In the genomic region with DNA sequence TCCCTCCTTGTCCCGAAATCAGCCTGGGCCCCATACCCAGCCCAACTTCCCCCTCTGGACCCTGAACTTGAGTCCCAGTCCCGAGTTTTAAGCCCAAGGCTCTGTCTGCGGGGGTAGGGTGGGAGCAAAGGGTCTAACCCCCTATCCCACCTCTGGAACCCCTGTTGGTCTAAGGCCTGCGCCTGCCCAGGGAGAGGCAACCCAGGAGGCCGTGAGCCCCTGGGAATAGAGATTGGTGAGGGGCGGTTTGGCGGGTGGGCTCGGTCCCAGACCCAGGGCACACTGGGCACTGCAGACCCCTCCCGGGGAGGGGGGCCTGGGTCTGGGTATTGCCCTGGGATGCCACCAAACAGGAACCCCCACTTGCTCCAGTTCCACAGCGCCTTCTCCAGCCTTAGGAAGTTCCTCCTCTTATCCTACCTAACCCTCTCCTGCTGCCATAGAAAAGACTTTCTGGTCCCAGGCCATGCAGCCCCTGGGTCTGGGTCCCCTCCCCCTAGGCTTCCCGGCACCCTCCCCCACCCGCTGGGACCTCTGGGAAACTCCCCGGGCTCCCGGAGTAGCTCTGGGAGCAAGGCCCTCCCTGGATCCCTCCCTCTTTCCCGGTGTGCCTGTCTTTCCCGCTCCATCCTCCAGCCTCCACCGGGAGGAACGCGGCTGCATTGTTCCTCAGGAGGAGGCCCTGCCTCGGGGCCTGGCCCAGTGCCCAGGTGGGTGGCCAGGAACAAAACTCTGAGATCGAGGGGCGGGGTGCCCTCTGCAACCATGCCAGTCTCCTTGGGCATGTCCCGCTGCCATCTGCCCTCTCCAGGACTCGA, we compare ENCODE assay signal across 8 cellular contexts. TPM values are rescaled to one million over a fixed set of nuclear protein-coding genes. Genes with fewer than 3 reads are reported as not detected.
DNase-seq lines count a peak whose midpoint lies in the region; ATAC-seq, FAIRE-seq and TF ChIP-seq lines count a peak whose summit lies in the region.

No MANE protein-coding gene starts in this region.

- H4K20me1 ChIP-seq in BLaER1 treated with 17β-estradiol and CSF1 and Interleukin-3, amounts not matched to agents 10 nM and 100 nM: peaks cover 0 to 40% (median 15%) of the 10 kb centered on the region in 11 experiments; a peak in 10 of 22 replicates
- H4K20me1 ChIP-seq in hepatocyte (ENCODE audit: insufficient read depth, poor library complexity, severe bottlenecking): peaks cover 41% of the 10 kb centered on the region

- peaks cover 0 to 15% (median 4%) of the 10 kb centered on the region in 11 experiments; a peak in 14 of 22 replicates for H3K36me3 ChIP-seq in BLaER1 treated with 17β-estradiol and CSF1 and Interleukin-3, amounts not matched to agents 10 nM and 100 nM
- peaks cover 4% of the 10 kb centered on the region; the same call in 1 of the 2 replicates for H3K36me3 ChIP-seq in HUES6 (ENCODE audit: control insufficient read depth, insufficient read depth, low read length)
- H3K36me3 ChIP-seq in hepatocyte (replicated peaks; ENCODE audit: insufficient read depth, low read depth): no peaks in the 10 kb centered on the region
- H3K36me3 ChIP-seq in skeletal muscle tissue (ENCODE audit: control insufficient read depth in 3 of 3, insufficient read depth in 3 of 3, low read length in 3 of 3): peaks cover 0 to 6% (median 3%) of the 10 kb centered on the region in 3 donors

- no peaks in the 10 kb centered on the region for H3K27me3 ChIP-seq in BLaER1 treated with 17β-estradiol and CSF1 and Interleukin-3, amounts not matched to agents 10 nM and 100 nM
- H3K27me3 ChIP-seq in HUES6 (ENCODE audit: control insufficient read depth, insufficient read depth, low read length) (no peaks in the 10 kb centered on the region), hepatocyte (no peaks in the 10 kb centered on the region), skeletal muscle tissue (ENCODE audit: control insufficient read depth in 3 of 3, insufficient read depth in 3 of 3, low read length in 3 of 3) (no peaks in the 10 kb centered on the region)

- H3K4me3 Mint-ChIP-seq in activated naive CD8-positive, alpha-beta T cell treated with anti-CD3 and anti-CD28 coated beads, Interleukin-2, amount 50 U/mL, for 24 hours: peak overlapping the region; percentile 96

- H3K4me3 ChIP-seq in BLaER1 treated with 17β-estradiol and CSF1 and Interleukin-3, amounts not matched to agents 10 nM and 100 nM: peak overlapping the region; percentile 83 to 97 (median 91)
- H3K4me3 ChIP-seq in HUES6 (ENCODE audit: low read depth, low read length) (peak overlapping the region; percentile 78), hepatocyte (peak overlapping the region; percentile 18), skeletal muscle tissue (ENCODE audit: low read length in 3 of 3) (peak overlapping the region; percentile 72 to 87 (median 82))

- no peak for TF ChIP-seq POLR2A in GM12891 (IDR thresholded peaks at IDR 0.05; ENCODE audit: low read depth, low read length)

- FAIRE-seq in GM12891 (lab: Jason Lieb, UNC): no peak

- H3K27ac Mint-ChIP-seq in activated naive CD8-positive, alpha-beta T cell treated with anti-CD3 and anti-CD28 coated beads, Interleukin-2, amount 50 U/mL, for 24 hours: peak overlapping the region; percentile 91

- peak overlapping the region; percentile 89 to 100 (median 99) for H3K4me2 ChIP-seq in BLaER1 treated with 17β-estradiol and CSF1 and Interleukin-3, amounts not matched to agents 10 nM and 100 nM
- peak overlapping the region; percentile 91 for H3K4me2 ChIP-seq in hepatocyte

- TF ChIP-seq CTCF in hepatocyte (IDR thresholded peaks at IDR 0.05; ENCODE audit: poor library complexity): no peak

- H3K9ac ChIP-seq in BLaER1 treated with 17β-estradiol and CSF1 and Interleukin-3, amounts not matched to agents 10 nM and 100 nM: peak overlapping the region; percentile 98 to 100 (median 99)
- H3K9ac ChIP-seq in HUES6 (ENCODE audit: low read length) (peak overlapping the region; percentile 86), skeletal muscle tissue (ENCODE audit: low read depth in 1 of 3, low read length in 3 of 3) (peak overlapping the region; percentile 95 to 98 (median 95))

- H3K4me1 ChIP-seq in BLaER1 treated with 17β-estradiol and CSF1 and Interleukin-3, amounts not matched to agents 10 nM and 100 nM: peaks cover 42 to 88% (median 79%) of the 10 kb centered on the region in 10 experiments
- H3K4me1 ChIP-seq in HUES6 (ENCODE audit: control insufficient read depth, insufficient read depth, low read length) (peaks cover 69% of the 10 kb centered on the region), hepatocyte (ENCODE audit: insufficient read depth) (peaks cover 69% of the 10 kb centered on the region), skeletal muscle tissue (ENCODE audit: control insufficient read depth in 3 of 3, insufficient read depth in 3 of 3, low read length in 3 of 3) (peaks cover 42 to 51% (median 46%) of the 10 kb centered on the region in 3 donors)

- DNase-seq in activated naive CD8-positive, alpha-beta T cell treated with anti-CD3 and anti-CD28 coated beads, Interleukin-2, amount 50 U/mL, for 24 hours: no peak
- peak; percentile 88 for DNase-seq in hepatocyte (ENCODE audit: low spot score)
- DNase-seq in GM12891 (ENCODE audit: insufficient read length, low spot score): no peak
- no peak for DNase-seq in activated CD4-positive, alpha-beta T cell treated with anti-CD3 and anti-CD28 coated beads for 48 hours
- DNase-seq in NCI-H524 treated with DMSO at 0.1 percent for 48 hours (lab: John Stamatoyannopoulos, UW): no peak

- peaks cover 3% of the 10 kb centered on the region for H3K27me3 Mint-ChIP-seq in activated naive CD8-positive, alpha-beta T cell treated with anti-CD3 and anti-CD28 coated beads, Interleukin-2, amount 50 U/mL, for 24 hours

- whole genome bisulfite sequencing in hepatocyte (ENCODE audit: low lambda C conversion rate, missing lambda C conversion rate): 36% methylated on average over 18 of the region's 24 CpGs

- H3K4me1 Mint-ChIP-seq in activated naive CD8-positive, alpha-beta T cell treated with anti-CD3 and anti-CD28 coated beads, Interleukin-2, amount 50 U/mL, for 24 hours: peaks cover 63% of the 10 kb centered on the region

- no peaks in the 10 kb centered on the region for H3K9me3 Mint-ChIP-seq in activated naive CD8-positive, alpha-beta T cell treated with anti-CD3 and anti-CD28 coated beads, Interleukin-2, amount 50 U/mL, for 24 hours

- H3K9me3 ChIP-seq in BLaER1 treated with 17β-estradiol and CSF1 and Interleukin-3, amounts not matched to agents 10 nM and 100 nM (replicated peaks in 1 of 11): no peaks in the 10 kb centered on the region
- H3K9me3 ChIP-seq in HUES6 (ENCODE audit: control insufficient read depth, insufficient read depth, low read depth, low read length): no peaks in the 10 kb centered on the region
- no peaks in the 10 kb centered on the region for H3K9me3 ChIP-seq in hepatocyte (ENCODE audit: low read depth)
- H3K9me3 ChIP-seq in skeletal muscle tissue (ENCODE audit: control insufficient read depth in 3 of 3, low read length in 3 of 3): no peaks in the 10 kb centered on the region

- peak overlapping the region; percentile 94 to 100 (median 98) for H3K27ac ChIP-seq in BLaER1 treated with 17β-estradiol and CSF1 and Interleukin-3, amounts not matched to agents 10 nM and 100 nM
- peak overlapping the region; percentile 79; the same call in 1 of the 2 replicates for H3K27ac ChIP-seq in HUES6 (ENCODE audit: low read depth, low read length)
- H3K27ac ChIP-seq in hepatocyte: peak overlapping the region; percentile 98
- H3K27ac ChIP-seq in skeletal muscle tissue (ENCODE audit: low read depth, low read length): peak overlapping the region; percentile 96

- no peak for ATAC-seq in activated naive CD8-positive, alpha-beta T cell treated with anti-CD3 and anti-CD28 coated beads, Interleukin-2, amount 50 U/mL, for 24 hours

- H2AFZ ChIP-seq in hepatocyte: no peak overlapping the region

- H3K9me2 ChIP-seq in hepatocyte (replicated peaks; ENCODE audit: insufficient read depth): no peaks in the 10 kb centered on the region

- peaks cover 47% of the 10 kb centered on the region for H3K79me2 ChIP-seq in hepatocyte

- H3K36me3 Mint-ChIP-seq in activated naive CD8-positive, alpha-beta T cell treated with anti-CD3 and anti-CD28 coated beads, Interleukin-2, amount 50 U/mL, for 24 hours (ENCODE audit: low read depth): peaks cover 34% of the 10 kb centered on the region

TF ChIP-seq in GM12891, 5 proteins besides CTCF, POLR2A, EP300 and RAD21:
- TF ChIP-seq SPI1 (IDR thresholded peaks at IDR 0.05; ENCODE audit: low read depth, low read length): no peak
- TF ChIP-seq POLR2AphosphoS5 (IDR thresholded peaks at IDR 0.05; ENCODE audit: low read depth, low read length): no peak
- no peak for TF ChIP-seq POU2F2 (IDR thresholded peaks at IDR 0.05; ENCODE audit: low read depth, low read length)
- no peak for TF ChIP-seq PAX5 (IDR thresholded peaks at IDR 0.05; ENCODE audit: insufficient read depth, low read length, severe bottlenecking)
- no peak for TF ChIP-seq TAF1 (IDR thresholded peaks at IDR 0.05; ENCODE audit: low read depth, low read length)
TF ChIP-seq in GM12891: peak in this region for 0.

RNA-seq across cellular contexts. Expression of gene NANOS3, which starts 33.6 kb away (rescaled TPM):
- total RNA-seq in hepatocyte (0.60 TPM in 1 of 2 replicates, not detected in the other), skeletal muscle tissue (not detected)
- 2.1 and 4.0 TPM in 2 replicates for polyA plus RNA-seq in hepatocyte
- 2.0 TPM for polyA plus RNA-seq in GM12891 (2012; ENCODE audit: low read depth, missing spikeins)

RNA-seq across cellular contexts. Expression of gene ZSWIM4, which starts 48.1 kb away (rescaled TPM):
- 3.1 and 3.7 TPM in 2 replicates for total RNA-seq in hepatocyte
- polyA plus RNA-seq in hepatocyte: 2.8 and 3.5 TPM in 2 replicates
- total RNA-seq in skeletal muscle tissue: 2.6 TPM
- polyA plus RNA-seq in GM12891 (2012; ENCODE audit: low read depth, missing spikeins): 4.1 TPM

Comparison
In these comparisons a context has a peak if more than half of its experiments do, and no peak if none do; other contexts are left out.
1. H3K4me3 ChIP-seq: peak in every context shown above with its lines; median percentile 91 in BLaER1 treated with 17β-estradiol and CSF1 and Interleukin-3, amounts not matched to agents 10 nM and 100 nM; 82 in skeletal muscle tissue; 78 in HUES6; 18 in hepatocyte.